In the genomic region with DNA sequence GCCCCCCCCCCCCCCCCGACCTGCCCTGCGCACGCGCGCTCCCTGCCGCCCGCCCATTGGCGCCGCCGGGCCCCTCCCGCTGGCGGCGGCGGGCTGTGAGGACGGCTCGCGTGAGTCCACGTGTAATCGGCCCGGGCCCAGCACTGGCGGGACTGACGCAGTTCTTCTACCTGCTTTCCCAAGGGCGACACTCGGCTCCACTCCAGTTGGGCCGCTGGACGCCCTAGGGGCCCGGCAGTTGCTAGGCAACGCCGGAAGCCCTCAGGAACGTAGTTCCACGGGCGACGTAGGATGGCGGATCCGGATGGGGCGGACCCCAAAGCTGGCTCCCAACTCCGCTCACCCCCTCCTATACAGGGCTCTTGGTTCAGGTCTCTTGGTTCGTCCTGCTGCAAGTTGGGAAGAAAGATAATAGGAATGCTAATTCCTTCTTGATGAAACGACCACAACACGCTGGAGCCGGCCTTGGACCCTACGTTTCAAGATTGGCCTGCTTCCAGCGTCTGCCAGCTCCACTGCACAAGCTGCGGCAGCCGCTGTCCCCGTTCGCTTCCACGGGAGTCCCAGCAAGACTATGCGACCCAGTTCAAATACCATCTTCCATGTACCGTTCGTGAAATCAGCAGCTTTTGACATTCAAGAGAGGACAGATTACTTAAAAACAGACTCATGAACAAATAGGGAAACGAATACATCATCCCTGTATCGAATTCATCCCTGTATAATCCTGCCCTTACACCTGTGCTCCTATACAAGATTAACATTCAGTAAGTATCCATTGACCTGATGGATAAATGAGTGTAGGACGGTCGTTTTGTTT, we compare ENCODE assay signal across 8 cellular contexts. TPM values are rescaled to one million over a fixed set of nuclear protein-coding genes. Genes with fewer than 3 reads are reported as not detected.
DNase-seq lines count a peak whose midpoint lies in the region; ATAC-seq, FAIRE-seq and TF ChIP-seq lines count a peak whose summit lies in the region.

No MANE protein-coding gene starts in this region.

- no peak for FAIRE-seq in keratinocyte (lab: Jason Lieb, UNC)

- H3K4me3 Mint-ChIP-seq in central memory CD8-positive, alpha-beta T cell, result peak overlapping the region; percentile 89

- peaks cover 18% of the 10 kb centered on the region for H3K36me3 Mint-ChIP-seq in central memory CD8-positive, alpha-beta T cell (ENCODE audit: insufficient read depth)

- TF ChIP-seq CTCF in AG09319 (IDR thresholded peaks at IDR 0.05; ENCODE audit: low read depth, low read length) (no peak), keratinocyte (optimal IDR thresholded peaks at IDR 0.05 in 1 of 3, IDR thresholded peaks at IDR 0.05 in 1 of 3, conservative IDR thresholded peaks at IDR 0.05 in 1 of 3; ENCODE audit: extremely low read depth in 1 of 3, insufficient read depth in 2 of 3, low read length in 3 of 3) (no peak)

- H3K27ac Mint-ChIP-seq in central memory CD8-positive, alpha-beta T cell (ENCODE audit: low read depth), result peak overlapping the region; percentile 87

- no peaks in the 10 kb centered on the region for H3K9me3 Mint-ChIP-seq in central memory CD8-positive, alpha-beta T cell

- peaks cover 2 to 7% of the 10 kb centered on the region in 2 experiments for H3K36me3 ChIP-seq in keratinocyte (ENCODE audit: control insufficient read depth in 2 of 2, extremely low read depth in 1 of 2, insufficient read depth in 2 of 2, low read length in 2 of 2)

- dilution Hi-C loops in keratinocyte (cut with MboI; ENCODE audit: extremely low pct_ligation_motif_present, low sequenced_read_pairs), result no loop called here

- H3K4me1 Mint-ChIP-seq in central memory CD8-positive, alpha-beta T cell, result peaks cover 42% of the 10 kb centered on the region

- peaks cover 5% of the 10 kb centered on the region for H4K20me1 ChIP-seq in keratinocyte (ENCODE audit: control insufficient read depth, extremely low read depth, insufficient read depth, low read length)

- H2AFZ ChIP-seq in keratinocyte (ENCODE audit: control insufficient read depth, low read length), result peak overlapping the region; percentile 97

- peak overlapping the region; percentile 88 for H3K27ac ChIP-seq in keratinocyte (ENCODE audit: control insufficient read depth, insufficient read depth, low read length)

- TF ChIP-seq POLR2A in GM18951 (IDR thresholded peaks at IDR 0.05; ENCODE audit: extremely low read depth, insufficient read depth, insufficient read length), result peak; percentile 72

- no peaks in the 10 kb centered on the region for H3K27me3 ChIP-seq in keratinocyte (ENCODE audit: control insufficient read depth, extremely low read depth, insufficient read depth, low read length)

- no peaks in the 10 kb centered on the region for H3K9me3 ChIP-seq in keratinocyte (ENCODE audit: control insufficient read depth, low read depth, low read length)

- peak overlapping the region; percentile 90 for H3K9ac ChIP-seq in keratinocyte (ENCODE audit: control insufficient read depth, extremely low read depth, insufficient read depth, low read length)

- peak; percentile 77 for DNase-seq in AG09319 (ENCODE audit: extremely low read depth, low read depth)
- peak; percentile 88 for DNase-seq in NCI-H2196 treated with DMSO at 0.1 percent for 48 hours (lab: John Stamatoyannopoulos, UW; ENCODE audit: unreplicated experiment)
- DNase-seq in activated CD4-positive, CD25-positive, alpha-beta regulatory T cell treated with anti-CD3 and anti-CD28 coated beads, Interleukin-2, amount 50 U/mL, for 16 hours (ENCODE audit: low read depth, low spot score), result peak; percentile 57
- peak; percentile 73 to 75 for DNase-seq in central memory CD8-positive, alpha-beta T cell (ENCODE audit: low spot score in 2 of 2)
- DNase-seq in keratinocyte (ENCODE audit: low read depth, low spot score), result peak; percentile 73
- peak; percentile 57 to 77 (median 62) for DNase-seq in stimulated activated CD4-positive, alpha-beta T cell treated with anti-CD3 and anti-CD28 coated beads, Interleukin-12 subunit alpha, Interleukin-12 subunit beta, amount 100 ng/mL, for 48 hours (ENCODE audit: low read depth in 2 of 3, low spot score in 1 of 3)

- in situ Hi-C loops in GM18951 (cut with MboI; ENCODE audit: low sequenced_read_pairs, unreplicated experiment), result no loop called here

- H3K27me3 Mint-ChIP-seq in central memory CD8-positive, alpha-beta T cell, result no peaks in the 10 kb centered on the region

- peaks cover 44% of the 10 kb centered on the region for H3K79me2 ChIP-seq in keratinocyte (ENCODE audit: control insufficient read depth, insufficient read depth, low read length)

- peak; percentile 81 for ATAC-seq in HG03159 (IDR thresholded peaks at IDR 0.05; ENCODE audit: unreplicated experiment)
- ATAC-seq in central memory CD8-positive, alpha-beta T cell (replicated peaks; ENCODE audit: extremely low read depth, poor library complexity, severe bottlenecking), result peak; percentile 88

- peaks cover 6% of the 10 kb centered on the region for H3K9me1 ChIP-seq in keratinocyte (ENCODE audit: control insufficient read depth, extremely low read depth, insufficient read depth, low read length)

- H3K4me1 ChIP-seq in keratinocyte (ENCODE audit: control insufficient read depth, extremely low read depth, insufficient read depth, low read length), result peaks cover 23% of the 10 kb centered on the region

- peak overlapping the region; percentile 97 for H3K4me2 ChIP-seq in keratinocyte (ENCODE audit: control insufficient read depth, extremely low read depth, insufficient read depth, low read depth, low read length)

- peak overlapping the region; percentile 73 to 97 (median 94) for H3K4me3 ChIP-seq in keratinocyte (ENCODE audit: control insufficient read depth in 2 of 3, extremely low read depth in 1 of 3, insufficient read depth in 2 of 3, low read depth in 1 of 3, low read length in 3 of 3)

RNA-seq across cellular contexts. Expression of a gene that starts 0.4 kb away (rescaled TPM):
- 77.7 to 132 TPM (median 79.3 TPM) in 3 replicates for polyA plus RNA-seq in keratinocyte
- polyA plus RNA-seq in keratinocyte (2011; ENCODE audit: low read depth), result 37.1 TPM
- polyA plus RNA-seq in keratinocyte (2011; cell fraction: cytosol; rRNA removed), result 47.2 and 86.9 TPM in 2 replicates
- 66.7 and 79.6 TPM in 2 replicates for polyA plus RNA-seq in keratinocyte (2011; cell fraction: nucleus; rRNA removed)
- polyA plus RNA-seq in keratinocyte (2012; ENCODE audit: low replicate concordance), result 32.9 and 72.5 TPM in 2 replicates
- 67.9 to 134 TPM (median 90.8 TPM) in 3 replicates for polyA minus RNA-seq in keratinocyte
- polyA minus RNA-seq in keratinocyte (2011; cell fraction: cytosol; rRNA and poly(A)+ RNA removed), result 61.0 TPM
- 59.9 and 90.0 TPM in 2 replicates for polyA minus RNA-seq in keratinocyte (2011; cell fraction: nucleus; rRNA and poly(A)+ RNA removed)

RNA-seq across cellular contexts. Expression of a gene that starts 25.0 kb away (rescaled TPM):
- polyA plus RNA-seq in keratinocyte, result 5.7 to 10.8 TPM (median 7.0 TPM) in 3 replicates
- polyA plus RNA-seq in keratinocyte (2011; ENCODE audit: low read depth), result 10.1 TPM
- polyA plus RNA-seq in keratinocyte (2011; cell fraction: cytosol; rRNA removed), result 6.1 and 8.7 TPM in 2 replicates
- 13.1 and 13.4 TPM in 2 replicates for polyA plus RNA-seq in keratinocyte (2011; cell fraction: nucleus; rRNA removed)
- 9.0 and 13.7 TPM in 2 replicates for polyA plus RNA-seq in keratinocyte (2012; ENCODE audit: low replicate concordance)
- 8.7 to 59.2 TPM (median 14.6 TPM) in 3 replicates for polyA minus RNA-seq in keratinocyte
- polyA minus RNA-seq in keratinocyte (2011; cell fraction: cytosol; rRNA and poly(A)+ RNA removed), result 7.5 TPM
- 13.5 TPM in 2 replicates for polyA minus RNA-seq in keratinocyte (2011; cell fraction: nucleus; rRNA and poly(A)+ RNA removed)

Comparison
In these comparisons a context has a peak if more than half of its experiments do, and no peak if none do; other contexts are left out.
1. Peak in every context shown above with its lines: DNase-seq, ATAC-seq, H3K4me3 ChIP-seq and H3K27ac ChIP-seq.